ENCODE assay signal across 27 cellular contexts in the genomic region with DNA sequence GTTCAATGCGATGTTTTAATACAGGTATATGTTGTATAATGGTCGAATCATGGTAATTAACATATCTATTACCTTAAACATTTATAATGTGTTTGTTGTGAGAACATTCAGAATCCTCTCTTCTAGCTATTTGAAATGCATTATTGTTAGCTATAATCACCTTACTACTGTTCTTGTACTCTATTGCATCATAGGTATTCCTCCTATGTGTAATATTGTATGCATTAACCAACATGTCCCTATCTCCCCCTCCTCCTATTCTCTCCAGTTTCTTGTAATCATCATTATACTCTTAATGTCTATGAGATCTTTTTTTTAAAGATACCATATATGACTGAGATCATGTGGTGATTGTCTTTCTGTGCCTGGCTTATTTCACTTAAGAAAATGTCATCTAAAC.
"Had no signal": no experiment of that assay in that cellular context is flagged by ENCODE, and none has a peak within 500 bp of the region (broad histone marks: within the 10 kb centered on the region; RNA-seq: fewer than 3 reads in every experiment).

No MANE protein-coding gene starts in this region.

- ATAC-seq: effector memory CD8-positive, alpha-beta T cell; esophagus mucosa; foreskin keratinocyte; gastrocnemius medialis; gastroesophageal sphincter; heart left ventricle; heart right ventricle had no signal

- H3K9me3 ChIP-seq: colonic mucosa, esophagus muscularis mucosa, esophagus squamous epithelium, gastrocnemius medialis had no signal

- H3K4me3 ChIP-seq: colonic mucosa, coronary artery, dorsolateral prefrontal cortex, esophagus muscularis mucosa, esophagus squamous epithelium, gastrocnemius medialis, gastroesophageal sphincter, heart left ventricle, heart right ventricle had no signal

- H3K4me1 ChIP-seq: colonic mucosa, esophagus muscularis mucosa, esophagus squamous epithelium, foreskin keratinocyte, gastrocnemius medialis, gastroesophageal sphincter, heart left ventricle, heart right ventricle had no signal

- FAIRE-seq: colon, endometrium, endothelial cell of umbilical vein had no signal

- H3K27ac ChIP-seq: colonic mucosa, coronary artery, dorsolateral prefrontal cortex, epithelial cell of prostate, esophagus muscularis mucosa, esophagus squamous epithelium, foreskin keratinocyte, gastrocnemius medialis, gastroesophageal sphincter, heart left ventricle, heart right ventricle had no signal

- H3K27me3 ChIP-seq: colonic mucosa, dorsolateral prefrontal cortex, esophagus muscularis mucosa, esophagus squamous epithelium, foreskin keratinocyte, gastrocnemius medialis, gastroesophageal sphincter, heart left ventricle, heart right ventricle had no signal

- DNase-seq: colonic mucosa; cortex of kidney; dermis blood vessel endothelial cell; dorsolateral prefrontal cortex; effector CD4-positive, alpha-beta T cell; effector CD8-positive, alpha-beta T cell; effector memory CD4-positive, alpha-beta T cell; effector memory CD8-positive, alpha-beta T cell; endodermal cell; erythroblast; esophagus squamous epithelium; foreskin fibroblast; foreskin keratinocyte; foreskin melanocyte; gastrocnemius medialis; glutamatergic neuron; head of caudate nucleus; heart left ventricle; heart right ventricle had no signal

- H3K36me3 ChIP-seq: colonic mucosa, esophagus muscularis mucosa, esophagus squamous epithelium, gastrocnemius medialis, gastroesophageal sphincter, heart left ventricle, heart right ventricle had no signal
